ENCODE assay signal across 1 cellular context in genomic region chr13:51632643-51633357, GRCh38.
TF ChIP-seq lines count a peak whose summit lies in the region.

No MANE protein-coding gene starts in this region.

TF ChIP-seq in HepG2, 621 proteins besides CTCF, POLR2A, EP300 and RAD21 (continued from another document and continues in another):
- TF ChIP-seq MAX (IDR thresholded peaks at IDR 0.05) (no peak), CC2D1A (CRISPR knock-in tag; IDR thresholded peaks at IDR 0.05) (no peak), SOX5 (CRISPR knock-in tag; IDR thresholded peaks at IDR 0.05; ENCODE audit: borderline replicate concordance) (peak; percentile 36; the same call in 1 of the 2 replicates), GATAD2A (CRISPR knock-in tag; IDR thresholded peaks at IDR 0.05) (peak; percentile 30; the same call in 1 of the 2 replicates), ZBTB38 (CRISPR knock-in tag; IDR thresholded peaks at IDR 0.05) (peak; percentile 64), SAFB2 (CRISPR knock-in tag; IDR thresholded peaks at IDR 0.05; ENCODE audit: borderline replicate concordance, low read depth) (no peak), ATM (IDR thresholded peaks at IDR 0.05; ENCODE audit: borderline replicate concordance) (no peak), ZNF335 (CRISPR knock-in tag; IDR thresholded peaks at IDR 0.05) (no peak), ZNF766 (CRISPR knock-in tag; IDR thresholded peaks at IDR 0.05; ENCODE audit: borderline replicate concordance) (no peak), ZNF292 (CRISPR knock-in tag; IDR thresholded peaks at IDR 0.05; ENCODE audit: borderline replicate concordance, low read depth) (peak; percentile 84; the same call in 1 of the 2 replicates), TBX2 (CRISPR knock-in tag; IDR thresholded peaks at IDR 0.05; ENCODE audit: borderline replicate concordance) (0 out of 2 replicates have a peak, but pooled peaks have one; percentile 40), STAG1 (CRISPR knock-in tag; IDR thresholded peaks at IDR 0.05) (peak; percentile 22), CREB3 (CRISPR knock-in tag; IDR thresholded peaks at IDR 0.05) (no peak), RBM22 (optimal IDR thresholded peaks at IDR 0.05; ENCODE audit: low read length) (peak; percentile 58), ZNF790 (CRISPR knock-in tag; IDR thresholded peaks at IDR 0.05; ENCODE audit: borderline replicate concordance) (no peak), NR0B2 (CRISPR knock-in tag; IDR thresholded peaks at IDR 0.05) (no peak), PAF1 (CRISPR knock-in tag; IDR thresholded peaks at IDR 0.05) (no peak), IRX3 (CRISPR knock-in tag; IDR thresholded peaks at IDR 0.05; ENCODE audit: borderline replicate concordance, low read depth) (no peak), POGZ (CRISPR knock-in tag; IDR thresholded peaks at IDR 0.05) (peak; percentile 70), ZNF24 (IDR thresholded peaks at IDR 0.05) (no peak), ATF3 (CRISPR knock-in tag; IDR thresholded peaks at IDR 0.05) (no peak), SALL1 (CRISPR knock-in tag; IDR thresholded peaks at IDR 0.05) (peak; percentile 57; the same call in 1 of the 2 replicates), FOXO4 (CRISPR knock-in tag; conservative IDR thresholded peaks at IDR 0.05) (no peak), ARHGAP35 (CRISPR knock-in tag; IDR thresholded peaks at IDR 0.05; ENCODE audit: borderline replicate concordance) (no peak), GFI1 (CRISPR knock-in tag; IDR thresholded peaks at IDR 0.05; ENCODE audit: borderline replicate concordance) (0 out of 2 replicates have a peak, but pooled peaks have one; percentile 31), ZNF687 (CRISPR knock-in tag; IDR thresholded peaks at IDR 0.05) (peak; percentile 79), SOX6 (IDR thresholded peaks at IDR 0.05) (no peak), SOX6 (CRISPR knock-in tag; IDR thresholded peaks at IDR 0.05) (peak; percentile 48), ELF3 (CRISPR knock-in tag; IDR thresholded peaks at IDR 0.05) (0 out of 2 replicates have a peak, but pooled peaks have one; percentile 13), ZHX2 (IDR thresholded peaks at IDR 0.05; ENCODE audit: low read depth) (no peak), ZHX2 (CRISPR knock-in tag; IDR thresholded peaks at IDR 0.05; ENCODE audit: borderline replicate concordance) (no peak), ZNF7 (CRISPR knock-in tag; IDR thresholded peaks at IDR 0.05) (peak; percentile 16; the same call in 1 of the 2 replicates), SP1 (IDR thresholded peaks at IDR 0.05) (no peak), SP1 (CRISPR knock-in tag; IDR thresholded peaks at IDR 0.05) (no peak), SNAI1 (CRISPR knock-in tag; IDR thresholded peaks at IDR 0.05; ENCODE audit: borderline replicate concordance) (no peak), GTF3A (CRISPR knock-in tag; conservative IDR thresholded peaks at IDR 0.05) (no peak), NFE2L1 (CRISPR knock-in tag; IDR thresholded peaks at IDR 0.05; ENCODE audit: borderline replicate concordance) (no peak), YY1 (IDR thresholded peaks at IDR 0.05; ENCODE audit: insufficient read depth, insufficient replicate concordance, low read depth, low read length) (peak; percentile 42), GATA4 (IDR thresholded peaks at IDR 0.05; ENCODE audit: borderline replicate concordance, low read depth) (no peak), ZNF138 (CRISPR knock-in tag; IDR thresholded peaks at IDR 0.05; ENCODE audit: low read depth) (0 out of 2 replicates have a peak, but pooled peaks have one; percentile 44), KMT2A (CRISPR knock-in tag; IDR thresholded peaks at IDR 0.05) (0 out of 2 replicates have a peak, but pooled peaks have one; percentile 31), FUBP1 (CRISPR knock-in tag; IDR thresholded peaks at IDR 0.05; ENCODE audit: borderline replicate concordance) (no peak), MLXIP (CRISPR knock-in tag; IDR thresholded peaks at IDR 0.05; ENCODE audit: borderline replicate concordance) (no peak), ZSCAN9 (CRISPR knock-in tag; IDR thresholded peaks at IDR 0.05; ENCODE audit: borderline replicate concordance) (no peak), ZFP37 (CRISPR knock-in tag; IDR thresholded peaks at IDR 0.05; ENCODE audit: borderline replicate concordance) (no peak), IRF9 (CRISPR knock-in tag; IDR thresholded peaks at IDR 0.05; ENCODE audit: borderline replicate concordance) (no peak)
